Comparison of ENCODE assay signal across 8 cellular contexts in the genomic region with DNA sequence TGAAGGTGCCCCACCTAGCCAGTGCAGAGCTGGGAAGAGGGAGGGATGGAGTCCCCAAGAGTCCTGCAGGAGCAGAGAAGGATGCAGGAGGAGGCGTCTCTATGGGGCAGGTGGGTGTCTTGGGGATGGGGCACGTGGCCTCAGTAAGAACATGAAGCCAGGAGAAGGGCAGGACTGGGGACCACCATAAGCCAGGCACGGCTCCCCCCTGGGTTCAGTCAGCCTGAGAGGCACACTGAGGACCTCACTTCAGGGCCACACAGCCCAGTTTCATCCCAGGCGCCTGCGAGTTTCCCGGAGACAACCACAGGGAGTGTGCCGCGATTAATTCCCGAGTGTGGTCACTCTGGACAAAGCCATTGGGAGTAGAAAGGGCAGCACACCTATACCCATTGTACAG.
DNase-seq lines count a peak whose midpoint lies in the region; ATAC-seq and TF ChIP-seq lines count a peak whose summit lies in the region.

No MANE protein-coding gene starts in this region.

- peaks cover 0 to 14% (median 8%) of the 10 kb centered on the region in 3 donors for H3K27me3 Mint-ChIP-seq in CD14-positive monocyte (ENCODE audit: low read depth in 3 of 3)
- H3K27me3 Mint-ChIP-seq in natural killer cell (ENCODE audit: low read depth in 2 of 2) = peaks cover 6 to 13% of the 10 kb centered on the region in 2 donors

- no peaks in the 10 kb centered on the region for H3K27me3 ChIP-seq in colonic mucosa
- H3K27me3 ChIP-seq in MG63 = no peaks in the 10 kb centered on the region

- H3K27ac ChIP-seq in HEK293 (ENCODE audit: extremely low read depth, low read depth, low read length) (no peak overlapping the region), colonic mucosa (no peak overlapping the region)

- CTCF ChIA-PET in HEK293 (lab: Yijun Ruan, JAX) = interaction anchor here (0.5 to 3.8 kb wide), 12 partner anchors 21 to 1598 kb away, joined by 3 to 41 read pairs (median 4); no protein-coding TSS in a partner anchor

- no peaks in the 10 kb centered on the region for H3K9me3 ChIP-seq in HEK293 (ENCODE audit: control insufficient read depth, insufficient read depth, low read depth, low read length)
- H3K9me3 ChIP-seq in colonic mucosa = no peaks in the 10 kb centered on the region
- no peaks in the 10 kb centered on the region for H3K9me3 ChIP-seq in MG63

- POLR2A ChIA-PET in HEK293 (lab: Yijun Ruan, JAX) = no interaction called here

- no peaks in the 10 kb centered on the region for H3K4me1 ChIP-seq in HEK293 (ENCODE audit: control insufficient read depth, insufficient read depth, low read length)
- no peaks in the 10 kb centered on the region for H3K4me1 ChIP-seq in colonic mucosa

- no peak for DNase-seq in CD14-positive monocyte (ENCODE audit: low spot score)
- DNase-seq in colonic mucosa = no peak
- no peak for DNase-seq in natural killer cell
- no peak for DNase-seq in KBM-7
- DNase-seq in NCI-H1694 treated with DMSO at 0.1 percent for 48 hours (lab: John Stamatoyannopoulos, UW) = no peak
- DNase-seq in MG63 = no peak

- no peak for ATAC-seq in natural killer cell
- no peak for ATAC-seq in HG03571 (IDR thresholded peaks at IDR 0.05; ENCODE audit: unreplicated experiment)

- H3K36me3 ChIP-seq in HEK293 (ENCODE audit: control insufficient read depth in 2 of 2, insufficient read depth in 1 of 2, low read length in 2 of 2) (no peaks in the 10 kb centered on the region), colonic mucosa (no peaks in the 10 kb centered on the region), MG63 (no peaks in the 10 kb centered on the region)

- H3K9me3 Mint-ChIP-seq in CD14-positive monocyte (peaks cover 0 to 1% (median 0%) of the 10 kb centered on the region in 7 donors), natural killer cell (no peaks in the 10 kb centered on the region)

- TF ChIP-seq CTCF in CD14-positive monocyte (IDR thresholded peaks at IDR 0.05) (no peak), HEK293 (tag by site-specific recombination; IDR thresholded peaks at IDR 0.05) (no peak), colonic mucosa (IDR thresholded peaks at IDR 0.05) (no peak), natural killer cell (IDR thresholded peaks at IDR 0.05) (no peak)

- no peak overlapping the region for H3K9ac ChIP-seq in colonic mucosa (ENCODE audit: low read depth in 2 of 2, low read length in 2 of 2)

- H3K27ac Mint-ChIP-seq in CD14-positive monocyte (peak overlapping the region in 1 of 7 donors; percentile 78), natural killer cell (no peak overlapping the region)

- H3K4me1 Mint-ChIP-seq in CD14-positive monocyte = peaks cover 20% of the 10 kb centered on the region
- peaks cover 11 to 13% of the 10 kb centered on the region in 2 donors for H3K4me1 Mint-ChIP-seq in natural killer cell

- H3K4me3 Mint-ChIP-seq in CD14-positive monocyte (peak overlapping the region; percentile 97 to 99), natural killer cell (peak overlapping the region; percentile 88)

- intact Hi-C loops in CD14-positive monocyte (cut with micrococcal nuclease) = loop anchor here (5.0 kb wide), 1 partner anchor 249 kb away; no protein-coding TSS in a partner anchor
- intact Hi-C loops in colonic mucosa (cut with DNase I) = loop anchor here (5.0 to 10.0 kb wide), 2 partner anchors 249 to 1021 kb away; no protein-coding TSS in a partner anchor
- intact Hi-C loops in natural killer cell (cut with micrococcal nuclease) = loop anchor here (10.0 kb wide), 1 partner anchor 381 kb away; no protein-coding TSS in a partner anchor

- H3K36me3 Mint-ChIP-seq in CD14-positive monocyte (no peaks in the 10 kb centered on the region), natural killer cell (no peaks in the 10 kb centered on the region)

- in situ Hi-C loops in KBM-7 (cut with MboI; ENCODE audit: low pct_unique_long_range_greater_than_20kb, low sequenced_read_pairs) = no loop called here

- H3K4me3 ChIP-seq in HEK293 (ENCODE audit: low read depth, low read length) (no peak overlapping the region), colonic mucosa (peak overlapping the region; percentile 53), MG63 (no peak overlapping the region; the same call in 1 of the 2 replicates)

TF ChIP-seq in HEK293, 187 proteins besides CTCF, POLR2A, EP300 and RAD21:
- TF ChIP-seq ZBTB49 (tag by site-specific recombination; IDR thresholded peaks at IDR 0.05; ENCODE audit: low read depth) (no peak), ZNF335 (tag by site-specific recombination; conservative IDR thresholded peaks at IDR 0.05) (peak; percentile 74), SP3 (tag by site-specific recombination; IDR thresholded peaks at IDR 0.05) (peak; percentile 38; the same call in 1 of the 2 replicates), ZNF843 (tag by site-specific recombination; IDR thresholded peaks at IDR 0.05) (no peak)
